In the genomic region with DNA sequence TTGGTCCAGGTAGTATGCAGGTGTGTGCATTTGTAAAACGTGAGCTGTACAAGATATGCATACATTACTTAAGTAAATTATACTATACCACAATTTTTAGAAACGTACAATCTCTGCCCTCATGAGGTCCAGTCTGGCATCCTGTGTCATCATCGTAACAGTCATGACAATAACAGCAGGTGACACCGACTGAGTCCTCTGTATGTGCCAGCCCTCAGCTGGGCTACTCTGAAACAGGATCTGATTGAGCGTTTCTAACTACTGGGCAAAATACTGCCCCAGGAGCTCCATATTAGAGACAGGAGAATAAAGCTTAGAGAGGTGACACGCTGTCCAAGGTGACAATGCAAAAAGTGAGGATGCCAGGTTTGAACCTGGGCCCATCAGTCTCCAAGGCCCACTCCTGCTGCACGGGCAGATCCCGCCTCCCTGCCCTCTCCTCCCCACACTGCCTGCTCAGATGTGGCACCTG, we compare ENCODE assay signal across 9 cellular contexts. TPM values are rescaled to one million over a fixed set of nuclear protein-coding genes. Genes with fewer than 3 reads are reported as not detected.
DNase-seq lines count a peak whose midpoint lies in the region; ATAC-seq and TF ChIP-seq lines count a peak whose summit lies in the region.
"Had no signal": no experiment of that assay in that cellular context is flagged by ENCODE, and none has a peak within 500 bp of the region (broad histone marks: within the 10 kb centered on the region; RNA-seq: fewer than 3 reads in every experiment).

No MANE protein-coding gene starts in this region.

- TF ChIP-seq CTCF in SU-DHL-6 (IDR thresholded peaks at IDR 0.05; ENCODE audit: insufficient read depth, low read length, poor library complexity, severe bottlenecking): no peak
- TF ChIP-seq CTCF in liver (IDR thresholded peaks at IDR 0.05; ENCODE audit: low read depth, low read length, missing input control): no peak
- TF ChIP-seq CTCF in tibial nerve (IDR thresholded peaks at IDR 0.05): no peak

- peak overlapping the region; percentile 57 for H3K4me2 ChIP-seq in SU-DHL-6 (ENCODE audit: low read depth, low read length, poor library complexity, severe bottlenecking)

- no peaks in the 10 kb centered on the region for H4K20me1 ChIP-seq in SU-DHL-6 (ENCODE audit: low read depth, low read length)

- H3K27me3 ChIP-seq in SU-DHL-6 (ENCODE audit: low read length): no peaks in the 10 kb centered on the region
- H3K27me3 ChIP-seq in liver (ENCODE audit: control insufficient read depth in 4 of 4, insufficient read depth in 4 of 4, low read length in 3 of 4): no peaks in the 10 kb centered on the region
- no peaks in the 10 kb centered on the region for H3K27me3 ChIP-seq in tibial nerve
- H3K27me3 ChIP-seq: SJSA1 had no signal

- H3K4me1 ChIP-seq in liver (ENCODE audit: control insufficient read depth in 4 of 4, insufficient read depth in 4 of 4, low read length in 3 of 4): peaks cover 41 to 90% (median 71%) of the 10 kb centered on the region in 4 donors
- H3K4me1 ChIP-seq in tibial nerve: peaks cover 0 to 99% (median 93%) of the 10 kb centered on the region in 4 donors

- peaks cover 87% of the 10 kb centered on the region for H3K79me2 ChIP-seq in SU-DHL-6 (ENCODE audit: insufficient read depth, low read length)

- 31% methylated on average over 8 of the region's 8 CpGs for WGBS in liver
- 65 to 66% methylated on average over 8 of the region's 8 CpGs for WGBS in tibial nerve, 2 donors

- H3K27ac ChIP-seq in SU-DHL-6 (ENCODE audit: low read depth, low read length) (peak overlapping the region; percentile 95), liver (ENCODE audit: low read depth in 1 of 2, low read length in 2 of 2) (peak overlapping the region; percentile 90 to 91), tibial nerve (peak overlapping the region; percentile 79 to 96 (median 92))
- H3K27ac ChIP-seq: SJSA1 had no signal

- no peak overlapping the region for H2AFZ ChIP-seq in SU-DHL-6 (ENCODE audit: low read depth, low read length, severe bottlenecking)

- DNase-seq in activated naive CD4-positive, alpha-beta T cell treated with anti-CD3 and anti-CD28 coated beads for 36 hours: no peak
- no peak for DNase-seq in activated naive CD4-positive, alpha-beta T cell (lab: John Stamatoyannopoulos, UW)
- DNase-seq in tibial nerve (ENCODE audit: low spot score in 2 of 2) (no peak), NCI-H82 treated with DMSO at 0.1 percent for 48 hours (lab: John Stamatoyannopoulos, UW; ENCODE audit: unreplicated experiment) (no peak), GDM1 (lab: John Stamatoyannopoulos, UW) (no peak)

- peaks cover 32% of the 10 kb centered on the region for H3F3A ChIP-seq in SU-DHL-6 (ENCODE audit: insufficient read depth)

- H3K27ac Mint-ChIP-seq in activated naive CD4-positive, alpha-beta T cell treated with anti-CD3 and anti-CD28 coated beads for 36 hours: peak overlapping the region; percentile 64

- no peak for ATAC-seq in GM21717 (IDR thresholded peaks at IDR 0.05; ENCODE audit: unreplicated experiment)

- H3K27me3 Mint-ChIP-seq in activated naive CD4-positive, alpha-beta T cell treated with anti-CD3 and anti-CD28 coated beads for 36 hours (ENCODE audit: low read depth): no peaks in the 10 kb centered on the region

- H3K9ac ChIP-seq in SU-DHL-6 (ENCODE audit: low read length) (peak overlapping the region; percentile 48), liver (ENCODE audit: low read depth in 1 of 2, low read length in 2 of 2) (peak overlapping the region; percentile 65 to 69)

- no peaks in the 10 kb centered on the region for H3K9me3 Mint-ChIP-seq in activated naive CD4-positive, alpha-beta T cell treated with anti-CD3 and anti-CD28 coated beads for 36 hours

- peaks cover 95% of the 10 kb centered on the region for H3K4me1 Mint-ChIP-seq in activated naive CD4-positive, alpha-beta T cell treated with anti-CD3 and anti-CD28 coated beads for 36 hours (ENCODE audit: low read depth)

- H3K9me3 ChIP-seq in SU-DHL-6 (ENCODE audit: insufficient read depth, low read length): no peaks in the 10 kb centered on the region
- H3K9me3 ChIP-seq in liver (ENCODE audit: control insufficient read depth in 4 of 4, low read length in 3 of 4): no peaks in the 10 kb centered on the region
- H3K9me3 ChIP-seq in tibial nerve: no peaks in the 10 kb centered on the region
- H3K9me3 ChIP-seq: SJSA1 had no signal

- peak overlapping the region; percentile 22 for H3K4me3 ChIP-seq in SU-DHL-6 (ENCODE audit: insufficient read depth, low read length, poor library complexity, severe bottlenecking)
- H3K4me3 ChIP-seq in liver (ENCODE audit: low read depth in 1 of 3, low read length in 3 of 3): peak overlapping the region in 1 of 3 donors; percentile 25
- no peak overlapping the region for H3K4me3 ChIP-seq in tibial nerve
- H3K4me3 ChIP-seq: SJSA1 had no signal

- no peaks in the 10 kb centered on the region for H3K36me3 ChIP-seq in SU-DHL-6 (ENCODE audit: low read length)
- no peaks in the 10 kb centered on the region for H3K36me3 ChIP-seq in liver (ENCODE audit: control insufficient read depth in 4 of 4, insufficient read depth in 3 of 4, low read depth in 1 of 4, low read length in 3 of 4)
- no peaks in the 10 kb centered on the region for H3K36me3 ChIP-seq in tibial nerve

- H3K9me2 ChIP-seq in SU-DHL-6 (replicated peaks; ENCODE audit: insufficient read depth, low read length): no peaks in the 10 kb centered on the region

- TF ChIP-seq RAD21 in liver (IDR thresholded peaks at IDR 0.05): no peak

- intact Hi-C loops in activated naive CD4-positive, alpha-beta T cell treated with anti-CD3 and anti-CD28 coated beads for 36 hours (cut with micrococcal nuclease): no loop called here

- CTCF ChIA-PET in activated naive CD4-positive, alpha-beta T cell treated with anti-CD3 and anti-CD28 coated beads for 36 hours (lab: Charles Lee): interaction anchor here (0.6 to 6.7 kb wide), 6 partner anchors 12 to 105 kb away, joined by 3 to 49 read pairs (median 8); no protein-coding TSS in a partner anchor

- no peak overlapping the region for H3K4me3 Mint-ChIP-seq in activated naive CD4-positive, alpha-beta T cell treated with anti-CD3 and anti-CD28 coated beads for 36 hours

- no peak for TF ChIP-seq EP300 in tibial nerve (IDR thresholded peaks at IDR 0.05)

- no peak for TF ChIP-seq POLR2A in tibial nerve (IDR thresholded peaks at IDR 0.05)

- peaks cover 26% of the 10 kb centered on the region for H3K36me3 Mint-ChIP-seq in activated naive CD4-positive, alpha-beta T cell treated with anti-CD3 and anti-CD28 coated beads for 36 hours (ENCODE audit: low read depth)

TF ChIP-seq in liver, 16 proteins besides CTCF, POLR2A, EP300 and RAD21 (continues in another document):
- TF ChIP-seq, protein P1, sequence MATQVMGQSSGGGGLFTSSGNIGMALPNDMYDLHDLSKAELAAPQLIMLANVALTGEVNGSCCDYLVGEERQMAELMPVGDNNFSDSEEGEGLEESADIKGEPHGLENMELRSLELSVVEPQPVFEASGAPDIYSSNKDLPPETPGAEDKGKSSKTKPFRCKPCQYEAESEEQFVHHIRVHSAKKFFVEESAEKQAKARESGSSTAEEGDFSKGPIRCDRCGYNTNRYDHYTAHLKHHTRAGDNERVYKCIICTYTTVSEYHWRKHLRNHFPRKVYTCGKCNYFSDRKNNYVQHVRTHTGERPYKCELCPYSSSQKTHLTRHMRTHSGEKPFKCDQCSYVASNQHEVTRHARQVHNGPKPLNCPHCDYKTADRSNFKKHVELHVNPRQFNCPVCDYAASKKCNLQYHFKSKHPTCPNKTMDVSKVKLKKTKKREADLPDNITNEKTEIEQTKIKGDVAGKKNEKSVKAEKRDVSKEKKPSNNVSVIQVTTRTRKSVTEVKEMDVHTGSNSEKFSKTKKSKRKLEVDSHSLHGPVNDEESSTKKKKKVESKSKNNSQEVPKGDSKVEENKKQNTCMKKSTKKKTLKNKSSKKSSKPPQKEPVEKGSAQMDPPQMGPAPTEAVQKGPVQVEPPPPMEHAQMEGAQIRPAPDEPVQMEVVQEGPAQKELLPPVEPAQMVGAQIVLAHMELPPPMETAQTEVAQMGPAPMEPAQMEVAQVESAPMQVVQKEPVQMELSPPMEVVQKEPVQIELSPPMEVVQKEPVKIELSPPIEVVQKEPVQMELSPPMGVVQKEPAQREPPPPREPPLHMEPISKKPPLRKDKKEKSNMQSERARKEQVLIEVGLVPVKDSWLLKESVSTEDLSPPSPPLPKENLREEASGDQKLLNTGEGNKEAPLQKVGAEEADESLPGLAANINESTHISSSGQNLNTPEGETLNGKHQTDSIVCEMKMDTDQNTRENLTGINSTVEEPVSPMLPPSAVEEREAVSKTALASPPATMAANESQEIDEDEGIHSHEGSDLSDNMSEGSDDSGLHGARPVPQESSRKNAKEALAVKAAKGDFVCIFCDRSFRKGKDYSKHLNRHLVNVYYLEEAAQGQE (IDR thresholded peaks at IDR 0.05): no peak
- TF ChIP-seq SP1 (IDR thresholded peaks at IDR 0.05) (no peak), YY1 (IDR thresholded peaks at IDR 0.05) (no peak), GABPA (IDR thresholded peaks at IDR 0.05 in 1 of 2, conservative IDR thresholded peaks at IDR 0.05 in 1 of 2) (no peak), FOXA2 (IDR thresholded peaks at IDR 0.05) (no peak), EGR1 (IDR thresholded peaks at IDR 0.05; ENCODE audit: low read depth in 2 of 2) (no peak), RXRA (IDR thresholded peaks at IDR 0.05) (no peak), TAF1 (conservative IDR thresholded peaks at IDR 0.05) (no peak)
- TF ChIP-seq, protein P2, sequence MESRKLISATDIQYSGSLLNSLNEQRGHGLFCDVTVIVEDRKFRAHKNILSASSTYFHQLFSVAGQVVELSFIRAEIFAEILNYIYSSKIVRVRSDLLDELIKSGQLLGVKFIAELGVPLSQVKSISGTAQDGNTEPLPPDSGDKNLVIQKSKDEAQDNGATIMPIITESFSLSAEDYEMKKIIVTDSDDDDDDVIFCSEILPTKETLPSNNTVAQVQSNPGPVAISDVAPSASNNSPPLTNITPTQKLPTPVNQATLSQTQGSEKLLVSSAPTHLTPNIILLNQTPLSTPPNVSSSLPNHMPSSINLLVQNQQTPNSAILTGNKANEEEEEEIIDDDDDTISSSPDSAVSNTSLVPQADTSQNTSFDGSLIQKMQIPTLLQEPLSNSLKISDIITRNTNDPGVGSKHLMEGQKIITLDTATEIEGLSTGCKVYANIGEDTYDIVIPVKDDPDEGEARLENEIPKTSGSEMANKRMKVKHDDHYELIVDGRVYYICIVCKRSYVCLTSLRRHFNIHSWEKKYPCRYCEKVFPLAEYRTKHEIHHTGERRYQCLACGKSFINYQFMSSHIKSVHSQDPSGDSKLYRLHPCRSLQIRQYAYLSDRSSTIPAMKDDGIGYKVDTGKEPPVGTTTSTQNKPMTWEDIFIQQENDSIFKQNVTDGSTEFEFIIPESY (IDR thresholded peaks at IDR 0.05): no peak
- TF ChIP-seq, protein P3, sequence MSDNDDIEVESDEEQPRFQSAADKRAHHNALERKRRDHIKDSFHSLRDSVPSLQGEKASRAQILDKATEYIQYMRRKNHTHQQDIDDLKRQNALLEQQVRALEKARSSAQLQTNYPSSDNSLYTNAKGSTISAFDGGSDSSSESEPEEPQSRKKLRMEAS (IDR thresholded peaks at IDR 0.05): no peak

RNA-seq across cellular contexts. Expression of a gene that starts 47.2 kb away (rescaled TPM):
- 100 to 1,000 TPM; 160 to 166 TPM for total RNA-seq in activated naive CD4-positive, alpha-beta T cell treated with anti-CD3 and anti-CD28 coated beads for 36 hours
- 10 to 100 TPM; 38.9 to 40.2 TPM for total RNA-seq in liver
- 10 to 100 TPM; 29.3 to 46.4 TPM for polyA plus RNA-seq in liver
- 100 to 1,000 TPM in 2 of 4 donors, 10 to 100 TPM in 2; 84.1 to 128 (median 110) TPM for total RNA-seq in tibial nerve
